2 cellular contexts compared by ENCODE assay signal in the genomic region with DNA sequence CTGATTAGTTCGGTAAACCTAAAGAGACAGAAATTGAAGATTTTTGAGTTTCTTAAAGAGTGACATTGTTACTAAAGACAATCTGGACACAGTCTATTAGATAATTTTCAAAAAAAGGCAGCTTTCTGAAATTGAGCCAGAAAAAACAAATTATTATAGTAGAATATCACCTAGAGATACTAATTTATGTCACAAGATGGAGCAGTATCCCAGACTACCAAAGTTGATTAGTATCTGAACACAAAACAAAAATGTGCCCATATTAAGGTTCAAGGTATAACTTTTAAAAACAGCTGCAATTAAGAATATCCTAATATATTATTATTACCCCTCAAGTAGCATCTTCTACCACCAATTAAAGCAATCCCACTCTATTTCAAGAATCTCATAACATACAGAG.
TF ChIP-seq lines count a peak whose summit lies in the region.

No MANE protein-coding gene starts in this region.

TF ChIP-seq in liver, 16 proteins besides CTCF, POLR2A, EP300 and RAD21:
- TF ChIP-seq NR2F2 (IDR thresholded peaks at IDR 0.05) (no peak), FOXA1 (IDR thresholded peaks at IDR 0.05) (no peak), FOXA2 (IDR thresholded peaks at IDR 0.05) (no peak), EGR1 (IDR thresholded peaks at IDR 0.05; ENCODE audit: low read depth in 2 of 2) (no peak), RXRA (IDR thresholded peaks at IDR 0.05) (no peak), YY1 (IDR thresholded peaks at IDR 0.05) (no peak), JUND (IDR thresholded peaks at IDR 0.05) (no peak), HNF4A (conservative IDR thresholded peaks at IDR 0.05) (no peak), TAF1 (conservative IDR thresholded peaks at IDR 0.05) (no peak), GABPA (IDR thresholded peaks at IDR 0.05 in 1 of 2, conservative IDR thresholded peaks at IDR 0.05 in 1 of 2) (no peak), SP1 (IDR thresholded peaks at IDR 0.05) (no peak), HNF4G (IDR thresholded peaks at IDR 0.05) (no peak)
- TF ChIP-seq, protein P1, sequence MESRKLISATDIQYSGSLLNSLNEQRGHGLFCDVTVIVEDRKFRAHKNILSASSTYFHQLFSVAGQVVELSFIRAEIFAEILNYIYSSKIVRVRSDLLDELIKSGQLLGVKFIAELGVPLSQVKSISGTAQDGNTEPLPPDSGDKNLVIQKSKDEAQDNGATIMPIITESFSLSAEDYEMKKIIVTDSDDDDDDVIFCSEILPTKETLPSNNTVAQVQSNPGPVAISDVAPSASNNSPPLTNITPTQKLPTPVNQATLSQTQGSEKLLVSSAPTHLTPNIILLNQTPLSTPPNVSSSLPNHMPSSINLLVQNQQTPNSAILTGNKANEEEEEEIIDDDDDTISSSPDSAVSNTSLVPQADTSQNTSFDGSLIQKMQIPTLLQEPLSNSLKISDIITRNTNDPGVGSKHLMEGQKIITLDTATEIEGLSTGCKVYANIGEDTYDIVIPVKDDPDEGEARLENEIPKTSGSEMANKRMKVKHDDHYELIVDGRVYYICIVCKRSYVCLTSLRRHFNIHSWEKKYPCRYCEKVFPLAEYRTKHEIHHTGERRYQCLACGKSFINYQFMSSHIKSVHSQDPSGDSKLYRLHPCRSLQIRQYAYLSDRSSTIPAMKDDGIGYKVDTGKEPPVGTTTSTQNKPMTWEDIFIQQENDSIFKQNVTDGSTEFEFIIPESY (IDR thresholded peaks at IDR 0.05): no peak
- TF ChIP-seq, protein P2, sequence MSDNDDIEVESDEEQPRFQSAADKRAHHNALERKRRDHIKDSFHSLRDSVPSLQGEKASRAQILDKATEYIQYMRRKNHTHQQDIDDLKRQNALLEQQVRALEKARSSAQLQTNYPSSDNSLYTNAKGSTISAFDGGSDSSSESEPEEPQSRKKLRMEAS (IDR thresholded peaks at IDR 0.05): no peak
- TF ChIP-seq, protein P3, sequence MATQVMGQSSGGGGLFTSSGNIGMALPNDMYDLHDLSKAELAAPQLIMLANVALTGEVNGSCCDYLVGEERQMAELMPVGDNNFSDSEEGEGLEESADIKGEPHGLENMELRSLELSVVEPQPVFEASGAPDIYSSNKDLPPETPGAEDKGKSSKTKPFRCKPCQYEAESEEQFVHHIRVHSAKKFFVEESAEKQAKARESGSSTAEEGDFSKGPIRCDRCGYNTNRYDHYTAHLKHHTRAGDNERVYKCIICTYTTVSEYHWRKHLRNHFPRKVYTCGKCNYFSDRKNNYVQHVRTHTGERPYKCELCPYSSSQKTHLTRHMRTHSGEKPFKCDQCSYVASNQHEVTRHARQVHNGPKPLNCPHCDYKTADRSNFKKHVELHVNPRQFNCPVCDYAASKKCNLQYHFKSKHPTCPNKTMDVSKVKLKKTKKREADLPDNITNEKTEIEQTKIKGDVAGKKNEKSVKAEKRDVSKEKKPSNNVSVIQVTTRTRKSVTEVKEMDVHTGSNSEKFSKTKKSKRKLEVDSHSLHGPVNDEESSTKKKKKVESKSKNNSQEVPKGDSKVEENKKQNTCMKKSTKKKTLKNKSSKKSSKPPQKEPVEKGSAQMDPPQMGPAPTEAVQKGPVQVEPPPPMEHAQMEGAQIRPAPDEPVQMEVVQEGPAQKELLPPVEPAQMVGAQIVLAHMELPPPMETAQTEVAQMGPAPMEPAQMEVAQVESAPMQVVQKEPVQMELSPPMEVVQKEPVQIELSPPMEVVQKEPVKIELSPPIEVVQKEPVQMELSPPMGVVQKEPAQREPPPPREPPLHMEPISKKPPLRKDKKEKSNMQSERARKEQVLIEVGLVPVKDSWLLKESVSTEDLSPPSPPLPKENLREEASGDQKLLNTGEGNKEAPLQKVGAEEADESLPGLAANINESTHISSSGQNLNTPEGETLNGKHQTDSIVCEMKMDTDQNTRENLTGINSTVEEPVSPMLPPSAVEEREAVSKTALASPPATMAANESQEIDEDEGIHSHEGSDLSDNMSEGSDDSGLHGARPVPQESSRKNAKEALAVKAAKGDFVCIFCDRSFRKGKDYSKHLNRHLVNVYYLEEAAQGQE (IDR thresholded peaks at IDR 0.05): no peak
- TF ChIP-seq, protein P4, sequence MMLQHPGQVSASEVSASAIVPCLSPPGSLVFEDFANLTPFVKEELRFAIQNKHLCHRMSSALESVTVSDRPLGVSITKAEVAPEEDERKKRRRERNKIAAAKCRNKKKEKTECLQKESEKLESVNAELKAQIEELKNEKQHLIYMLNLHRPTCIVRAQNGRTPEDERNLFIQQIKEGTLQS (IDR thresholded peaks at IDR 0.05): no peak

TF ChIP-seq in HepG2, 621 proteins besides CTCF, POLR2A, EP300 and RAD21:
- TF ChIP-seq HNRNPLL (IDR thresholded peaks at IDR 0.05; ENCODE audit: low read depth, low read length, poor library complexity, severe bottlenecking) (no peak), HMG20A (CRISPR knock-in tag; IDR thresholded peaks at IDR 0.05; ENCODE audit: borderline replicate concordance) (no peak), MBD4 (IDR thresholded peaks at IDR 0.05; ENCODE audit: borderline replicate concordance, low read length) (no peak), TBX3 (IDR thresholded peaks at IDR 0.05; ENCODE audit: borderline replicate concordance) (no peak), GTF2F1 (IDR thresholded peaks at IDR 0.05; ENCODE audit: low read length) (no peak), HES4 (CRISPR knock-in tag; IDR thresholded peaks at IDR 0.05; ENCODE audit: borderline replicate concordance) (no peak), GTF3A (CRISPR knock-in tag; conservative IDR thresholded peaks at IDR 0.05) (no peak), ZNF33A (CRISPR knock-in tag; IDR thresholded peaks at IDR 0.05; ENCODE audit: borderline replicate concordance) (no peak), RARG (CRISPR knock-in tag; IDR thresholded peaks at IDR 0.05; ENCODE audit: low read depth) (no peak), KDM6A (CRISPR knock-in tag; IDR thresholded peaks at IDR 0.05; ENCODE audit: low read depth) (no peak), ZNF251 (CRISPR knock-in tag; IDR thresholded peaks at IDR 0.05) (no peak), ZFP36L2 (CRISPR knock-in tag; IDR thresholded peaks at IDR 0.05) (no peak), SRF (IDR thresholded peaks at IDR 0.05; ENCODE audit: low read depth, low read length) (no peak)
- TF ChIP-seq, protein P5, sequence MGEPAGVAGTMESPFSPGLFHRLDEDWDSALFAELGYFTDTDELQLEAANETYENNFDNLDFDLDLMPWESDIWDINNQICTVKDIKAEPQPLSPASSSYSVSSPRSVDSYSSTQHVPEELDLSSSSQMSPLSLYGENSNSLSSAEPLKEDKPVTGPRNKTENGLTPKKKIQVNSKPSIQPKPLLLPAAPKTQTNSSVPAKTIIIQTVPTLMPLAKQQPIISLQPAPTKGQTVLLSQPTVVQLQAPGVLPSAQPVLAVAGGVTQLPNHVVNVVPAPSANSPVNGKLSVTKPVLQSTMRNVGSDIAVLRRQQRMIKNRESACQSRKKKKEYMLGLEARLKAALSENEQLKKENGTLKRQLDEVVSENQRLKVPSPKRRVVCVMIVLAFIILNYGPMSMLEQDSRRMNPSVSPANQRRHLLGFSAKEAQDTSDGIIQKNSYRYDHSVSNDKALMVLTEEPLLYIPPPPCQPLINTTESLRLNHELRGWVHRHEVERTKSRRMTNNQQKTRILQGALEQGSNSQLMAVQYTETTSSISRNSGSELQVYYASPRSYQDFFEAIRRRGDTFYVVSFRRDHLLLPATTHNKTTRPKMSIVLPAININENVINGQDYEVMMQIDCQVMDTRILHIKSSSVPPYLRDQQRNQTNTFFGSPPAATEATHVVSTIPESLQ (CRISPR knock-in tag; conservative IDR thresholded peaks at IDR 0.05): no peak
- TF ChIP-seq, protein P6, sequence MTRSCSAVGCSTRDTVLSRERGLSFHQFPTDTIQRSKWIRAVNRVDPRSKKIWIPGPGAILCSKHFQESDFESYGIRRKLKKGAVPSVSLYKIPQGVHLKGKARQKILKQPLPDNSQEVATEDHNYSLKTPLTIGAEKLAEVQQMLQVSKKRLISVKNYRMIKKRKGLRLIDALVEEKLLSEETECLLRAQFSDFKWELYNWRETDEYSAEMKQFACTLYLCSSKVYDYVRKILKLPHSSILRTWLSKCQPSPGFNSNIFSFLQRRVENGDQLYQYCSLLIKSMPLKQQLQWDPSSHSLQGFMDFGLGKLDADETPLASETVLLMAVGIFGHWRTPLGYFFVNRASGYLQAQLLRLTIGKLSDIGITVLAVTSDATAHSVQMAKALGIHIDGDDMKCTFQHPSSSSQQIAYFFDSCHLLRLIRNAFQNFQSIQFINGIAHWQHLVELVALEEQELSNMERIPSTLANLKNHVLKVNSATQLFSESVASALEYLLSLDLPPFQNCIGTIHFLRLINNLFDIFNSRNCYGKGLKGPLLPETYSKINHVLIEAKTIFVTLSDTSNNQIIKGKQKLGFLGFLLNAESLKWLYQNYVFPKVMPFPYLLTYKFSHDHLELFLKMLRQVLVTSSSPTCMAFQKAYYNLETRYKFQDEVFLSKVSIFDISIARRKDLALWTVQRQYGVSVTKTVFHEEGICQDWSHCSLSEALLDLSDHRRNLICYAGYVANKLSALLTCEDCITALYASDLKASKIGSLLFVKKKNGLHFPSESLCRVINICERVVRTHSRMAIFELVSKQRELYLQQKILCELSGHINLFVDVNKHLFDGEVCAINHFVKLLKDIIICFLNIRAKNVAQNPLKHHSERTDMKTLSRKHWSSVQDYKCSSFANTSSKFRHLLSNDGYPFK (CRISPR knock-in tag; IDR thresholded peaks at IDR 0.05; ENCODE audit: borderline replicate concordance): no peak
